Comparison of ENCODE assay signal across 1 cellular context in the genomic region with DNA sequence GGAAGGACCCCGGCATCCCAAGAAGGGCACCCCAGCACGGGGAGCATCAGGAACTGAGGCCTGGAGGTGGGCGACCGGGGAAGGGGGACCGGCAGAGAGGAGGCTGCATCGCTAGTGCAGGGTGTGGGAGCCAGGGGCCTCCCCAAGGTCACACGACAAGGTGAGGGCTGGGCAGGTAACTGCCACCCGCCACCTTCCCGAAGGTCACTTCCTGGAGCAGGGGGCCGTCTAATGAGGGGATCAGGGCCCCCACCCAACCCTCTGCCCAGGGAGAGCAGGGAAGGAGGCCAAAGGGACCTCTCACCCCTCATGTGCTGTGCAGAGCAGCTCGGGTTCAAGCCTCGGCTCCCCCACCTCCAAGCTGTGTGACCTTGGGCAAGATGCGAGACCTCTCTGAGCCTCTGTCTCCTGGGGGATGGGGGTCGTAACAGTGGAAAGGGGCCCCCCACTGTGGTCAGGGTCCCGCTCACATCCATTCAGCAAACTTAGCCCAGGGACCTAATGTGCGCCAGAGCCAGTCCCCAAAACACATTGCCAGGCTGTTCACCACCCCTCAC.
TF ChIP-seq lines count a peak whose summit lies in the region.

No MANE protein-coding gene starts in this region.

TF ChIP-seq in GM12878, 131 proteins besides CTCF, POLR2A, EP300 and RAD21:
- TF ChIP-seq SUZ12 (IDR thresholded peaks at IDR 0.05; ENCODE audit: unreplicated experiment) (no peak), BHLHE40 (IDR thresholded peaks at IDR 0.05; ENCODE audit: borderline replicate concordance in 1 of 2, low read depth in 2 of 2, low read length in 1 of 2) (peak in 1 of 2 experiments; percentile 22; a peak in 1 of 4 replicates), POLR2AphosphoS5 (IDR thresholded peaks at IDR 0.05; ENCODE audit: low read length) (peak; percentile 70), ATF7 (IDR thresholded peaks at IDR 0.05; ENCODE audit: low read depth) (no peak), NFXL1 (IDR thresholded peaks at IDR 0.05; ENCODE audit: borderline replicate concordance) (peak; percentile 74), TCF12 (IDR thresholded peaks at IDR 0.05; ENCODE audit: low read depth, low read length) (no peak), NR2F1 (conservative IDR thresholded peaks at IDR 0.05) (peak; percentile 27), ZNF217 (IDR thresholded peaks at IDR 0.05) (peak; percentile 59; the same call in 1 of the 2 replicates), SMARCA5 (IDR thresholded peaks at IDR 0.05) (peak; percentile 90), CHD2 (IDR thresholded peaks at IDR 0.05; ENCODE audit: borderline replicate concordance, low read depth, low read length) (0 out of 2 replicates have a peak, but pooled peaks have one; percentile 14), ESRRA (IDR thresholded peaks at IDR 0.05; ENCODE audit: low read length) (peak; percentile 34; the same call in 1 of the 2 replicates)
